ENCODE assay signal across 12 cellular contexts in genomic region chr6:111668410-111668809, GRCh38.
DNase-seq lines count a peak whose midpoint lies in the region; ATAC-seq, FAIRE-seq and TF ChIP-seq lines count a peak whose summit lies in the region.
"Had no signal": no experiment of that assay in that cellular context is flagged by ENCODE, and none has a peak within 500 bp of the region (broad histone marks: within the 10 kb centered on the region; RNA-seq: fewer than 3 reads in every experiment).

No MANE protein-coding gene starts in this region.

- H3K27me3 Mint-ChIP-seq in CD4-positive, CD25-positive, alpha-beta regulatory T cell: no peaks in the 10 kb centered on the region
- no peaks in the 10 kb centered on the region for H3K27me3 Mint-ChIP-seq in natural killer cell (ENCODE audit: low read depth in 2 of 2)

- H3K4me3 ChIP-seq in CD4-positive, CD25-positive, alpha-beta regulatory T cell (ENCODE audit: low read depth, low read length): no peak overlapping the region
- H3K4me3 ChIP-seq in epithelial cell of proximal tubule (ENCODE audit: low read depth, low read length) (no peak overlapping the region), Karpas-422 (ENCODE audit: low read length) (no peak overlapping the region)
- H3K4me3 ChIP-seq: SJSA1 had no signal

- no peak overlapping the region for H3K4me2 ChIP-seq in Karpas-422 (ENCODE audit: low read depth, low read length, poor library complexity, severe bottlenecking)

- TF ChIP-seq CTCF in epithelial cell of proximal tubule (conservative IDR thresholded peaks at IDR 0.05; ENCODE audit: low read depth, low read length) (peak; percentile 39), natural killer cell (IDR thresholded peaks at IDR 0.05) (peak; percentile 12), D721Med (IDR thresholded peaks at IDR 0.05; ENCODE audit: insufficient read depth, missing control alignments) (no peak)

- no peak for DNase-seq in CD4-positive, CD25-positive, alpha-beta regulatory T cell
- DNase-seq in NCI-H146 (lab: John Stamatoyannopoulos, UW) (peak; percentile 27), epithelial cell of proximal tubule (ENCODE audit: low read depth) (no peak), natural killer cell (no peak), Karpas-422 (no peak), D721Med (ENCODE audit: insufficient read length, low spot score) (no peak)

- H3K27ac ChIP-seq in CD4-positive, CD25-positive, alpha-beta regulatory T cell (ENCODE audit: insufficient read depth, low read length, poor library complexity, severe bottlenecking): no peak overlapping the region
- no peak overlapping the region for H3K27ac ChIP-seq in Karpas-422 (ENCODE audit: low read length)
- H3K27ac ChIP-seq: neutrophil, SJSA1 had no signal

- H3K9me2 ChIP-seq in Karpas-422 (replicated peaks; ENCODE audit: insufficient read depth, low read length): no peaks in the 10 kb centered on the region

- no peaks in the 10 kb centered on the region for H4K20me1 ChIP-seq in Karpas-422 (ENCODE audit: insufficient read depth, low read depth, low read length)

- no peaks in the 10 kb centered on the region for H3K4me1 ChIP-seq in CD4-positive, CD25-positive, alpha-beta regulatory T cell (ENCODE audit: control insufficient read depth, insufficient read depth, low read length, poor library complexity, severe bottlenecking)
- H3K4me1 ChIP-seq in Karpas-422 (ENCODE audit: low read length): no peaks in the 10 kb centered on the region
- H3K4me1 ChIP-seq: SJSA1 had no signal

- H3K4me1 Mint-ChIP-seq in CD4-positive, CD25-positive, alpha-beta regulatory T cell: peaks cover 0 to 20% (median 2%) of the 10 kb centered on the region in 4 donors
- H3K4me1 Mint-ChIP-seq in natural killer cell: peaks cover 24 to 47% of the 10 kb centered on the region in 2 donors

- H3K79me2 ChIP-seq in Karpas-422 (ENCODE audit: low read length): no peaks in the 10 kb centered on the region

- peak overlapping the region in 2 of 3 donors; percentile 33 to 73 for H3K27ac Mint-ChIP-seq in CD4-positive, CD25-positive, alpha-beta regulatory T cell
- H3K27ac Mint-ChIP-seq in natural killer cell: peak overlapping the region; percentile 22 to 68
- H3K27ac Mint-ChIP-seq: activated T-helper 1 cell treated with anti-CD3 and anti-CD28 coated beads, Interleukin-12 subunit alpha, Interleukin-12 subunit beta, Interleukin-2, Interleukin-4 antibody, amounts not matched to agents 30 ng/mL and 10 ng/mL and 1 ng/mL, durations not matched to agents 14 hours and 24 hours and 36 hours had no signal

- peaks cover 61% of the 10 kb centered on the region for H3K36me3 Mint-ChIP-seq in CD4-positive, CD25-positive, alpha-beta regulatory T cell
- H3K36me3 Mint-ChIP-seq in natural killer cell: peaks cover 19% of the 10 kb centered on the region

- no peak overlapping the region for H3K9ac ChIP-seq in Karpas-422 (ENCODE audit: low read length)

- peaks cover 89% of the 10 kb centered on the region for H3K36me3 ChIP-seq in CD4-positive, CD25-positive, alpha-beta regulatory T cell (ENCODE audit: control insufficient read depth, insufficient read depth, low read length)
- H3K36me3 ChIP-seq in Karpas-422 (ENCODE audit: insufficient read depth, low read length): peaks cover 15% of the 10 kb centered on the region; the same call in 1 of the 2 replicates
- H3K36me3 ChIP-seq: neutrophil had no signal

- no peak overlapping the region for H2AFZ ChIP-seq in Karpas-422 (ENCODE audit: low read length)

- no peak overlapping the region for H3K4me3 Mint-ChIP-seq in CD4-positive, CD25-positive, alpha-beta regulatory T cell
- no peak overlapping the region for H3K4me3 Mint-ChIP-seq in natural killer cell
- H3K4me3 Mint-ChIP-seq: activated T-helper 1 cell treated with anti-CD3 and anti-CD28 coated beads, Interleukin-12 subunit alpha, Interleukin-12 subunit beta, Interleukin-2, Interleukin-4 antibody, amounts not matched to agents 30 ng/mL and 10 ng/mL and 1 ng/mL, durations not matched to agents 14 hours and 24 hours and 36 hours had no signal

- ATAC-seq in CD4-positive, CD25-positive, alpha-beta regulatory T cell (ENCODE audit: low read depth in 2 of 2): no peak
- peak in 1 of 3 donors; percentile 27 for ATAC-seq in natural killer cell
- ATAC-seq in GM19351 (IDR thresholded peaks at IDR 0.05; ENCODE audit: unreplicated experiment): no peak
- ATAC-seq in GM19023 (IDR thresholded peaks at IDR 0.05; ENCODE audit: unreplicated experiment): no peak

- no peaks in the 10 kb centered on the region for H3K9me3 ChIP-seq in CD4-positive, CD25-positive, alpha-beta regulatory T cell (ENCODE audit: control insufficient read depth in 2 of 2, low read length in 2 of 2)
- H3K9me3 ChIP-seq in Karpas-422 (ENCODE audit: low read length): no peaks in the 10 kb centered on the region
- H3K9me3 ChIP-seq: neutrophil, SJSA1 had no signal

- no peaks in the 10 kb centered on the region for H3K27me3 ChIP-seq in CD4-positive, CD25-positive, alpha-beta regulatory T cell (ENCODE audit: control insufficient read depth, insufficient read depth, low read length)
- H3K27me3 ChIP-seq in Karpas-422 (ENCODE audit: low read length): no peaks in the 10 kb centered on the region
- H3K27me3 ChIP-seq: neutrophil, SJSA1 had no signal

- no peak for FAIRE-seq in D721Med (lab: Jason Lieb, UNC)
- FAIRE-seq: G401.6 had no signal

- peaks cover 0 to 2% (median 0%) of the 10 kb centered on the region in 7 donors for H3K9me3 Mint-ChIP-seq in CD4-positive, CD25-positive, alpha-beta regulatory T cell
- no peaks in the 10 kb centered on the region for H3K9me3 Mint-ChIP-seq in natural killer cell
- H3K9me3 Mint-ChIP-seq: activated T-helper 1 cell treated with anti-CD3 and anti-CD28 coated beads, Interleukin-12 subunit alpha, Interleukin-12 subunit beta, Interleukin-2, Interleukin-4 antibody, amounts not matched to agents 30 ng/mL and 10 ng/mL and 1 ng/mL, durations not matched to agents 14 hours and 24 hours and 36 hours had no signal

- intact Hi-C loops in natural killer cell (cut with micrococcal nuclease): no loop called here
